In the genomic region with DNA sequence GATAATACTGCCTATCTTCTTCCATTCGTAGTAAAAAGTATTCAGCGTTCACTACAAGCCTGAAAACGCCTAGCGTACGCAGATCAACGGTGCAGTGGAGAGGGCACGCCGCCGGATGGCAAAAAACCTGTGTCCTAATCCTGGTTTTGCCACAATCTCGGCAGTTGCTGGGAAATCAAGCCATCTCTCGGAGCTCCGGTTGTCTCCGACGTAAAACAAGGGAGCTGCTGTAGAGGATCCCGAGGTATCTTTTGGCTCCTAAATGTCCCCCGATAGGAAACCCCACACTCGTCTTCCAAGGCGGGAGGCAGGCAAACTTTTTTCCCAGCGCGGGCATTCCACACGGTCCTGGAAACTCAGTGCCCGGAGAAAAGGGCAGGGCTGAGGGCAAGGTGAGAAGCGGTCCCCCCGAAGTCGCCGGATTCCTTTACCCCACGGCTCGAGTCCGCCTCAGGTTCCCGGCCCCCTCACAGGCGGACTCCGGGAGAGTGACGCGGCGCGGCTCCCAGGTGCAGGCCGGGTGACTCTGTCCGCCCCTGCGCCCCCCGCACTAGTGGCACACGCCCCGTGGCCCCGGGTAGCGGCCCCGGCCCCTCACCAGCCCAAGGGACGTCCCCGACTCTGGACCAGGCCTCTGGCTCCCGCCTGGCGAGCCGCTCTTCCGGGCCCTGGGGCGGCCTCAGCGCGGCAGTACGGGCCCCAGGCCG, we compare ENCODE assay signal across 8 cellular contexts. TPM values are rescaled to one million over a fixed set of nuclear protein-coding genes. Genes with fewer than 3 reads are reported as not detected.
A peak's percentile ranks its signal among the peaks of the same experiment; 100 is the strongest.
DNase-seq lines count a peak whose midpoint lies in the region; ATAC-seq and TF ChIP-seq lines count a peak whose summit lies in the region.

No MANE protein-coding gene starts in this region.

- peaks cover 14% of the 10 kb centered on the region for H3K4me1 ChIP-seq in ectodermal cell (ENCODE audit: control insufficient read depth, insufficient read depth, low read length)
- H3K4me1 ChIP-seq in lower lobe of right lung = peaks cover 28% of the 10 kb centered on the region

- peaks cover 40% of the 10 kb centered on the region for H3K4me1 Mint-ChIP-seq in activated CD4-positive, alpha-beta T cell treated with anti-CD3 and anti-CD28 coated beads for 36 hours
- peaks cover 21 to 34% of the 10 kb centered on the region in 2 donors for H3K4me1 Mint-ChIP-seq in stimulated activated naive B cell treated with anti-CD40 and anti-IgM and Interleukin-4, amounts not matched to agents 10 μg/mL and 1 μg/mL and 100 μg/mL, for 72 hours

- peak overlapping the region; percentile 77 for H3K4me3 Mint-ChIP-seq in activated CD4-positive, alpha-beta T cell treated with anti-CD3 and anti-CD28 coated beads for 36 hours
- H3K4me3 Mint-ChIP-seq in stimulated activated naive B cell treated with anti-CD40 and anti-IgM and Interleukin-4, amounts not matched to agents 10 μg/mL and 1 μg/mL and 100 μg/mL, for 72 hours = peak overlapping the region; percentile 87 to 91

- H3K36me3 ChIP-seq in ectodermal cell (ENCODE audit: control insufficient read depth, insufficient read depth, low read length) (no peaks in the 10 kb centered on the region), lower lobe of right lung (peaks cover 14% of the 10 kb centered on the region)

- intact Hi-C loops in activated CD4-positive, alpha-beta T cell treated with anti-CD3 and anti-CD28 coated beads for 36 hours (cut with DNase I, micrococcal nuclease) = loop anchor here (5.0 to 10.0 kb wide), 2 partner anchors 486 to 488 kb away; no protein-coding TSS in a partner anchor
- intact Hi-C loops in lower lobe of right lung (cut with DNase I) = loop anchor here (5.0 kb wide), 1 partner anchor 56 kb away; no protein-coding TSS in a partner anchor

- H3K36me3 Mint-ChIP-seq in activated CD4-positive, alpha-beta T cell treated with anti-CD3 and anti-CD28 coated beads for 36 hours (ENCODE audit: low read depth) = peaks cover 8% of the 10 kb centered on the region
- peaks cover 8 to 9% of the 10 kb centered on the region in 2 donors for H3K36me3 Mint-ChIP-seq in stimulated activated naive B cell treated with anti-CD40 and anti-IgM and Interleukin-4, amounts not matched to agents 10 μg/mL and 1 μg/mL and 100 μg/mL, for 72 hours

- H3K4me3 ChIP-seq in ectodermal cell (ENCODE audit: insufficient read depth, low read depth, low read length) (peak overlapping the region; percentile 73), lower lobe of right lung (peak overlapping the region; percentile 97)

- ATAC-seq in GM18508 (IDR thresholded peaks at IDR 0.05; ENCODE audit: insufficient read depth, unreplicated experiment) (peak; percentile 18), lower lobe of right lung (peak; percentile 29 to 61)
- ATAC-seq in activated CD4-positive, alpha-beta T cell treated with anti-CD3 and anti-CD28 coated beads for 36 hours = peak; percentile 28
- peak; percentile 22 to 33 for ATAC-seq in stimulated activated naive B cell treated with anti-CD40 and anti-IgM and Interleukin-4, amounts not matched to agents 10 μg/mL and 1 μg/mL and 100 μg/mL, for 72 hours (replicated peaks)

- no peak for TF ChIP-seq CTCF in 22Rv1 (IDR thresholded peaks at IDR 0.05)
- no peak for TF ChIP-seq CTCF in lower lobe of right lung (IDR thresholded peaks at IDR 0.05)

- H3K9me3 Mint-ChIP-seq in activated CD4-positive, alpha-beta T cell treated with anti-CD3 and anti-CD28 coated beads for 36 hours (ENCODE audit: low read depth) = no peaks in the 10 kb centered on the region
- no peaks in the 10 kb centered on the region for H3K9me3 Mint-ChIP-seq in stimulated activated naive B cell treated with anti-CD40 and anti-IgM and Interleukin-4, amounts not matched to agents 10 μg/mL and 1 μg/mL and 100 μg/mL, for 72 hours

- POLR2A ChIA-PET in activated CD4-positive, alpha-beta T cell treated with anti-CD3 and anti-CD28 coated beads for 36 hours (lab: Charles Lee) = interaction anchor here (0.6 to 1.4 kb wide), 4 partner anchors 17 to 282 kb away, joined by 3 to 11 read pairs (median 4); a partner anchor contains a TSS

- in situ Hi-C loops in KBM-7 (cut with MboI; ENCODE audit: low pct_unique_long_range_greater_than_20kb, low sequenced_read_pairs) = no loop called here

- peak; percentile 44 for DNase-seq in KBM-7
- peak; percentile 70 for DNase-seq in activated CD4-positive, alpha-beta T cell treated with anti-CD3 and anti-CD28 coated beads for 36 hours
- no peak for DNase-seq in lower lobe of right lung
- DNase-seq in stimulated activated naive B cell treated with anti-CD40 and anti-IgM and Interleukin-4, amounts not matched to agents 10 μg/mL and 1 μg/mL and 100 μg/mL, for 72 hours = peak; percentile 1
- DNase-seq in DMS153 treated with DMSO at 0.1 percent for 48 hours (lab: John Stamatoyannopoulos, UW; ENCODE audit: unreplicated experiment) = no peak

- H3K9me3 ChIP-seq in ectodermal cell (ENCODE audit: control insufficient read depth, low read length) = no peaks in the 10 kb centered on the region
- no peaks in the 10 kb centered on the region for H3K9me3 ChIP-seq in lower lobe of right lung

- no peaks in the 10 kb centered on the region for H3K27me3 Mint-ChIP-seq in activated CD4-positive, alpha-beta T cell treated with anti-CD3 and anti-CD28 coated beads for 36 hours
- H3K27me3 Mint-ChIP-seq in stimulated activated naive B cell treated with anti-CD40 and anti-IgM and Interleukin-4, amounts not matched to agents 10 μg/mL and 1 μg/mL and 100 μg/mL, for 72 hours = no peaks in the 10 kb centered on the region

- CTCF ChIA-PET in activated CD4-positive, alpha-beta T cell treated with anti-CD3 and anti-CD28 coated beads for 36 hours (lab: Charles Lee) = interaction anchor here (0.6 to 3.9 kb wide), 21 partner anchors 8 to 334 kb away, joined by 3 to 38 read pairs (median 4); no protein-coding TSS in a partner anchor

- peak overlapping the region; percentile 55 for H3K27ac Mint-ChIP-seq in activated CD4-positive, alpha-beta T cell treated with anti-CD3 and anti-CD28 coated beads for 36 hours
- H3K27ac Mint-ChIP-seq in stimulated activated naive B cell treated with anti-CD40 and anti-IgM and Interleukin-4, amounts not matched to agents 10 μg/mL and 1 μg/mL and 100 μg/mL, for 72 hours = peak overlapping the region; percentile 96

- H3K27ac ChIP-seq in 22Rv1 (peak overlapping the region; percentile 93), ectodermal cell (ENCODE audit: insufficient read depth, low read depth, low read length, poor library complexity, severe bottlenecking) (peak overlapping the region; percentile 93), lower lobe of right lung (peak overlapping the region; percentile 92)

- 0 to 1% methylated on average over 56 of the region's 56 CpGs for WGBS in ectodermal cell, 2 experiments

- no peaks in the 10 kb centered on the region for H3K27me3 ChIP-seq in ectodermal cell (ENCODE audit: control insufficient read depth, insufficient read depth, low read length, poor library complexity, severe bottlenecking)
- no peaks in the 10 kb centered on the region for H3K27me3 ChIP-seq in lower lobe of right lung (ENCODE audit: low read depth)

RNA-seq across cellular contexts. Expression of a gene that starts 0.6 kb away (rescaled TPM):
- total RNA-seq in activated CD4-positive, alpha-beta T cell treated with anti-CD3 and anti-CD28 coated beads for 36 hours = 10 to 100 TPM; 30.8 to 35.5 TPM
- 38.7 TPM for polyA plus RNA-seq in ectodermal cell (2013, experiment 1 of 4)
- polyA plus RNA-seq in ectodermal cell (2013, experiment 2 of 4) = 37.8 TPM
- 27.3 TPM for polyA plus RNA-seq in ectodermal cell (2013, experiment 3 of 4)
- 30.2 TPM for polyA plus RNA-seq in ectodermal cell (2013, experiment 4 of 4)
- 26.3 TPM for total RNA-seq in lower lobe of right lung

RNA-seq across cellular contexts. Expression of a gene that starts 19.7 kb away (rescaled TPM):
- total RNA-seq in activated CD4-positive, alpha-beta T cell treated with anti-CD3 and anti-CD28 coated beads for 36 hours = 10 to 100 TPM; 59.1 to 59.3 TPM
- 61.4 TPM for polyA plus RNA-seq in ectodermal cell (2013, experiment 1 of 4)
- polyA plus RNA-seq in ectodermal cell (2013, experiment 2 of 4) = 63.4 TPM
- polyA plus RNA-seq in ectodermal cell (2013, experiment 3 of 4) = 56.2 TPM
- polyA plus RNA-seq in ectodermal cell (2013, experiment 4 of 4) = 55.2 TPM
- 1.8 TPM for total RNA-seq in lower lobe of right lung

Comparison
In these comparisons a context has a peak if more than half of its experiments do, and no peak if none do; other contexts are left out.
1. DNase-seq: peak in KBM-7 (single experiment), activated CD4-positive, alpha-beta T cell treated with anti-CD3 and anti-CD28 coated beads for 36 hours (single experiment) and stimulated activated naive B cell treated with anti-CD40 and anti-IgM and Interleukin-4, amounts not matched to agents 10 μg/mL and 1 μg/mL and 100 μg/mL, for 72 hours (single experiment); none in lower lobe of right lung (single experiment) and DMS153 treated with DMSO at 0.1 percent for 48 hours (single experiment).
2. RNA of a gene that starts 19.7 kb away (total RNA-seq): 59.1 to 59.3 TPM in activated CD4-positive, alpha-beta T cell treated with anti-CD3 and anti-CD28 coated beads for 36 hours; 1.8 TPM in lower lobe of right lung (single experiment); every median in the first group is over 10 times any median in the second.
3. Peak in every context shown above with its lines, with median percentiles within 50 percentile points of each other: H3K27ac ChIP-seq and ATAC-seq.